In the genomic region with DNA sequence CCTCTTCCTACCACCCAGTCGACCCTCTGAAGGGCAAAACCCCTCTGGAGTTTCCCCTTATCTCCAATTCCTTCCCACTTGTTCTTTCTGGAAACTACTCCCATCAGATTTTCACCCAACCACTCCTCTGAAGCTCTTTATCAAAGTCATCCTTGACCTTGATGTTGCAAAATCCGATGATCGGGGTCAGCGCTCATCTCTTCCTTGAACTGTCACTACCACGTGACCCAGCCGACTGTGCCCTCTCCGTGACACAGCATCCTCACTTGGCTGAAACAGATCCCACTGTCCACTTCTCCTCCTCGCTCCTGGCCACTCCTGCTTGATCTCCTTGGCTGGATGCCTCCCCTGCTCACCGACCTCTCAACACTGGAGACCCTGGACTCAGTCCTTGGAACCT, we compare ENCODE assay signal across 16 cellular contexts. TPM values are rescaled to one million over a fixed set of nuclear protein-coding genes. Genes with fewer than 3 reads are reported as not detected.
DNase-seq lines count a peak whose midpoint lies in the region; TF ChIP-seq lines count a peak whose summit lies in the region.
"Had no signal": no experiment of that assay in that cellular context is flagged by ENCODE, and none has a peak within 500 bp of the region (broad histone marks: within the 10 kb centered on the region; RNA-seq: fewer than 3 reads in every experiment).

No MANE protein-coding gene starts in this region.

- H3K4me3 ChIP-seq in mesendoderm (ENCODE audit: low read length) = no peak overlapping the region

- no peak overlapping the region for H2AK5ac ChIP-seq in mesendoderm (ENCODE audit: low read length)

- no peak overlapping the region for H3K23ac ChIP-seq in mesendoderm (ENCODE audit: low read length)

- peaks cover 2% of the 10 kb centered on the region for H3K36me3 Mint-ChIP-seq in activated CD4-positive, alpha-beta T cell treated with anti-CD3 and anti-CD28 coated beads, Interleukin-2, amount 10 ng/mL, durations not matched to agents 24 days and 14 days (ENCODE audit: low read depth)
- H3K36me3 Mint-ChIP-seq in IgD-negative memory B cell (no peaks in the 10 kb centered on the region), brain (no peaks in the 10 kb centered on the region), neural crest cell (ENCODE audit: low read depth) (no peaks in the 10 kb centered on the region)

- no peaks in the 10 kb centered on the region for H3K79me2 ChIP-seq in mesendoderm (ENCODE audit: control insufficient read depth, insufficient read depth, low read length)

- no peak overlapping the region for H4K5ac ChIP-seq in mesendoderm (ENCODE audit: low read length)

- H3K4me1 ChIP-seq in mesendoderm (ENCODE audit: control insufficient read depth, low read depth, low read length) = peaks cover 4% of the 10 kb centered on the region

- H3K9ac ChIP-seq in mesendoderm (ENCODE audit: low read length) = no peak overlapping the region

- TF ChIP-seq CTCF in brain (conservative IDR thresholded peaks at IDR 0.05) = no peak
- no peak for TF ChIP-seq CTCF in neural crest cell (conservative IDR thresholded peaks at IDR 0.05)

- H3K79me1 ChIP-seq in mesendoderm (ENCODE audit: low read length) = no peaks in the 10 kb centered on the region

- peaks cover 54% of the 10 kb centered on the region for H3K27me3 Mint-ChIP-seq in activated CD4-positive, alpha-beta T cell treated with anti-CD3 and anti-CD28 coated beads, Interleukin-2, amount 10 ng/mL, durations not matched to agents 24 days and 14 days
- H3K27me3 Mint-ChIP-seq in IgD-negative memory B cell (peaks cover 41% of the 10 kb centered on the region), brain (peaks cover 83% of the 10 kb centered on the region), neural crest cell (ENCODE audit: low read depth) (peaks cover 78% of the 10 kb centered on the region)

- no peak overlapping the region for H3K4me2 ChIP-seq in mesendoderm (ENCODE audit: low read length)

- H3K56ac ChIP-seq in mesendoderm (ENCODE audit: low read length) = no peak overlapping the region

- H3K4me1 Mint-ChIP-seq in activated CD4-positive, alpha-beta T cell treated with anti-CD3 and anti-CD28 coated beads, Interleukin-2, amount 10 ng/mL, durations not matched to agents 24 days and 14 days = peaks cover 27% of the 10 kb centered on the region
- H3K4me1 Mint-ChIP-seq in IgD-negative memory B cell (peaks cover 19 to 25% (median 19%) of the 10 kb centered on the region in 3 donors), brain (peaks cover 27% of the 10 kb centered on the region), neural crest cell (peaks cover 6% of the 10 kb centered on the region)

- H2BK5ac ChIP-seq in mesendoderm (ENCODE audit: low read length) = no peak overlapping the region

- no peak overlapping the region for H2BK15ac ChIP-seq in mesendoderm (replicated peaks; ENCODE audit: low read depth)

- H3K27ac ChIP-seq in mesendoderm (ENCODE audit: low read depth, low read length) = no peak overlapping the region
- H3K27ac ChIP-seq: thoracic aorta had no signal

- H3K36me3 ChIP-seq in mesendoderm (ENCODE audit: control insufficient read depth, insufficient read depth, low read length) = no peaks in the 10 kb centered on the region
- H3K36me3 ChIP-seq: thoracic aorta had no signal

- H3K27ac Mint-ChIP-seq in activated CD4-positive, alpha-beta T cell treated with anti-CD3 and anti-CD28 coated beads, Interleukin-2, amount 10 ng/mL, durations not matched to agents 24 days and 14 days = no peak overlapping the region
- H3K27ac Mint-ChIP-seq in IgD-negative memory B cell (peak overlapping the region; percentile 37 to 82 (median 77)), brain (peak overlapping the region in 1 of 5 experiments; percentile 30), neural crest cell (ENCODE audit: unreplicated experiment) (peak overlapping the region; percentile 1)

- no peak overlapping the region for H3K18ac ChIP-seq in mesendoderm (ENCODE audit: low read length)

- no peak overlapping the region for H3K4ac ChIP-seq in mesendoderm (ENCODE audit: low read depth, low read length)

- H2BK120ac ChIP-seq in mesendoderm (ENCODE audit: low read depth, low read length) = no peak overlapping the region

- H3K4me3 Mint-ChIP-seq in activated CD4-positive, alpha-beta T cell treated with anti-CD3 and anti-CD28 coated beads, Interleukin-2, amount 10 ng/mL, durations not matched to agents 24 days and 14 days = peak overlapping the region; percentile 91
- H3K4me3 Mint-ChIP-seq in IgD-negative memory B cell (peak overlapping the region; percentile 14 to 92 (median 62)), brain (peak overlapping the region; percentile 85 to 91 (median 88)), neural crest cell (peak overlapping the region; percentile 73)

- no CpG with 5 or more reads among the region's 9 CpGs for WGBS in mesendoderm (ENCODE audit: extremely low coverage, insufficient coverage, low lambda C conversion rate)

- intact Hi-C loops in activated CD4-positive, alpha-beta T cell treated with anti-CD3 and anti-CD28 coated beads, Interleukin-2, amount 10 ng/mL, durations not matched to agents 24 days and 14 days (cut with micrococcal nuclease) = loop anchor here (10.0 kb wide), 2 partner anchors 415 to 565 kb away; a partner anchor contains a TSS

- no peak overlapping the region for H4K8ac ChIP-seq in mesendoderm (ENCODE audit: low read depth, low read length)

- no peaks in the 10 kb centered on the region for H3K9me3 Mint-ChIP-seq in activated CD4-positive, alpha-beta T cell treated with anti-CD3 and anti-CD28 coated beads, Interleukin-2, amount 10 ng/mL, durations not matched to agents 24 days and 14 days
- H3K9me3 Mint-ChIP-seq in IgD-negative memory B cell (no peaks in the 10 kb centered on the region), brain (peaks cover 0 to 4% (median 0%) of the 10 kb centered on the region in 5 experiments), neural crest cell (no peaks in the 10 kb centered on the region)

- DNase-seq in activated CD4-positive, alpha-beta T cell treated with anti-CD3 and anti-CD28 coated beads, Interleukin-2, amount 10 ng/mL, durations not matched to agents 24 days and 14 days = no peak
- no peak for DNase-seq in activated CD4-positive, alpha-beta T cell treated with anti-CD3 and anti-CD28 coated beads, Interleukin-2, amount 50 U/mL, for 4 hours
- DNase-seq in neural crest cell (ENCODE audit: low read depth, low spot score) (no peak), mesendoderm (no peak), GM19240 (ENCODE audit: insufficient read length, low spot score) (no peak)
- DNase-seq in stimulated activated CD4-positive, alpha-beta T cell treated with anti-CD3 and anti-CD28 coated beads, Interleukin-2, amount 100 ng/mL, for 24 hours = no peak
- DNase-seq: left cardiac atrium, NCI-H1436 treated with DMSO at 0.1 percent for 48 hours, NCI-H510A treated with DMSO at 0.1 percent for 48 hours had no signal

- peaks cover 37% of the 10 kb centered on the region for H3K27me3 ChIP-seq in mesendoderm (ENCODE audit: insufficient read depth, low read length, poor library complexity)

RNA-seq across cellular contexts. Expression of a gene that starts 1.1 kb away (rescaled TPM):
- total RNA-seq in activated CD4-positive, alpha-beta T cell treated with anti-CD3 and anti-CD28 coated beads, Interleukin-2, amount 10 ng/mL, durations not matched to agents 24 days and 14 days = not detected in 2 replicates
- polyA plus RNA-seq in IgD-negative memory B cell (not detected), brain (ENCODE audit: insufficient read depth, low read depth, low replicate concordance) (0.71 TPM)
- total RNA-seq in neural crest cell = not detected in 2 replicates
- polyA plus RNA-seq in mesendoderm (2013, experiment 1 of 2) = 0.11 TPM
- 0.13 TPM for polyA plus RNA-seq in mesendoderm (2013, experiment 2 of 2)
- total RNA-seq: A673, bronchial epithelial cell, endothelial cell of umbilical vein, glomerular endothelial cell, left cardiac atrium, thoracic aorta had no signal

RNA-seq across cellular contexts. Expression of a gene that starts 1.4 kb away (rescaled TPM):
- total RNA-seq in activated CD4-positive, alpha-beta T cell treated with anti-CD3 and anti-CD28 coated beads, Interleukin-2, amount 10 ng/mL, durations not matched to agents 24 days and 14 days = 4.4 and 4.7 TPM in 2 replicates
- polyA plus RNA-seq in IgD-negative memory B cell (1.0 TPM), brain (ENCODE audit: insufficient read depth, low read depth, low replicate concordance) (5.5 TPM)
- 1.2 and 1.4 TPM in 2 replicates for total RNA-seq in neural crest cell
- polyA plus RNA-seq in mesendoderm (2013, experiment 1 of 2) = 1.5 TPM
- polyA plus RNA-seq in mesendoderm (2013, experiment 2 of 2) = 1.4 TPM

RNA-seq across cellular contexts. Expression of a gene that starts 49.1 kb away (rescaled TPM):
- 94.8 and 95.4 TPM in 2 replicates for total RNA-seq in activated CD4-positive, alpha-beta T cell treated with anti-CD3 and anti-CD28 coated beads, Interleukin-2, amount 10 ng/mL, durations not matched to agents 24 days and 14 days
- polyA plus RNA-seq in IgD-negative memory B cell (94.0 TPM), brain (ENCODE audit: insufficient read depth, low read depth, low replicate concordance) (51.1 TPM)
- total RNA-seq in neural crest cell = 74.2 and 76.4 TPM in 2 replicates
- polyA plus RNA-seq in mesendoderm (2013, experiment 1 of 2) = 57.6 TPM
- polyA plus RNA-seq in mesendoderm (2013, experiment 2 of 2) = 56.5 TPM
